In genomic region chr9:113343732-113344231, GRCh38 we compare ENCODE assay signal across 1 cellular context.
A peak's percentile ranks its signal among the peaks of the same experiment; 100 is the strongest.
TF ChIP-seq lines count a peak whose summit lies in the region.

No MANE protein-coding gene starts in this region.

TF ChIP-seq in GM12878, 131 proteins besides CTCF, POLR2A, EP300 and RAD21:
- TF ChIP-seq ZNF384 (IDR thresholded peaks at IDR 0.05; ENCODE audit: borderline replicate concordance, low read depth, low read length) (no peak), MLLT1 (IDR thresholded peaks at IDR 0.05) (0 out of 2 replicates have a peak, but pooled peaks have one; percentile 17)
